Comparison of ENCODE assay signal across 8 cellular contexts in the genomic region with DNA sequence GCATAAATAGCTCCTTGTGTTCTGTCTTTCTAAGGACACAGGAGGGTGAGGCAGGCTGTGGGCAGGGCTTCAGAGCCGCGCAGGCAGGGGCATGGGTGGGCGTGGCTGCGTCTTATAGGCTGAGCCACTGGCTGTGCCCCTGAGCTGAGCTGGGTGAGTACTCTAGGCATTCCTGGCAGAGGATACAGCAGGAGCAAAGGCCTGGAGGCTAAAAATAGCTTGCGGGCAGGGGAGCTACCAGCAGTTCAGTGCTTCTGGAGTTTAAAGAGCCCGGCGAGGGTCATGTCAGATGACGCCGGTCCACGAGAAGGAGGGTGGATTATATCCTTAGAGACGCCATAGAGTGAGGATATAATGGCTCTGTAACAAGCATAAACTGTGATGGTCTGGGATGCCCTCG. TPM values are rescaled to one million over a fixed set of nuclear protein-coding genes. Genes with fewer than 3 reads are reported as not detected.
DNase-seq lines count a peak whose midpoint lies in the region; ATAC-seq and TF ChIP-seq lines count a peak whose summit lies in the region.

No MANE protein-coding gene starts in this region.

- peaks cover 0 to 7% (median 0%) of the 10 kb centered on the region in 3 donors for H3K9me3 ChIP-seq in body of pancreas
- H3K9me3 ChIP-seq in iPS DF 6.9 (ENCODE audit: control insufficient read depth, insufficient read depth, low read length) = no peaks in the 10 kb centered on the region

- H3K36me3 ChIP-seq in body of pancreas (replicated peaks in 1 of 2; ENCODE audit: insufficient read depth in 1 of 2, low read depth in 2 of 2) (no peaks in the 10 kb centered on the region), iPS DF 6.9 (ENCODE audit: control insufficient read depth, insufficient read depth, low read length) (no peaks in the 10 kb centered on the region)

- intact Hi-C loops in body of pancreas (cut with DNase I) = no loop called here

- peak; percentile 48 for DNase-seq in M059J (ENCODE audit: low read depth)
- peak; percentile 77 to 92 (median 88) for DNase-seq in body of pancreas
- peak; percentile 58 for DNase-seq in iPS DF 6.9 (ENCODE audit: low read depth, low spot score)
- DNase-seq in stromal cell of bone marrow (ENCODE audit: low read depth) = peak; percentile 27
- no peak for DNase-seq in GF-D8 (lab: John Stamatoyannopoulos, UW)
- no peak for DNase-seq in NCI-H1694 treated with DMSO at 0.1 percent for 48 hours (lab: John Stamatoyannopoulos, UW)

- no peak for TF ChIP-seq CTCF in body of pancreas (IDR thresholded peaks at IDR 0.05)

- H3K4me3 ChIP-seq in body of pancreas (no peak overlapping the region), iPS DF 6.9 (ENCODE audit: low read length) (no peak overlapping the region)

- ATAC-seq in body of pancreas = peak; percentile 94
- ATAC-seq in HG02678 (IDR thresholded peaks at IDR 0.05; ENCODE audit: unreplicated experiment) = no peak
- no peak for ATAC-seq in HG03378 (IDR thresholded peaks at IDR 0.05; ENCODE audit: unreplicated experiment)

- H3K27ac ChIP-seq in body of pancreas (no peak overlapping the region), iPS DF 6.9 (ENCODE audit: low read length) (no peak overlapping the region)

- H3K4me1 ChIP-seq in body of pancreas (peaks cover 8% of the 10 kb centered on the region), iPS DF 6.9 (ENCODE audit: control insufficient read depth, insufficient read depth, low read length) (peaks cover 4% of the 10 kb centered on the region; the same call in 1 of the 2 replicates)

- WGBS in body of pancreas, 2 donors = 20 to 27% methylated on average over 11 to 12 of the region's 12 CpGs
- WGBS in iPS DF 6.9 (ENCODE audit: insufficient coverage, insufficient read length) = no CpG with 5 or more reads among the region's 12 CpGs

- no peaks in the 10 kb centered on the region for H3K27me3 ChIP-seq in body of pancreas
- H3K27me3 ChIP-seq in iPS DF 6.9 (ENCODE audit: control insufficient read depth, insufficient read depth, low read length) = no peaks in the 10 kb centered on the region

- TF ChIP-seq POLR2A in body of pancreas (IDR thresholded peaks at IDR 0.05) = no peak

RNA-seq across cellular contexts. Expression of a gene that starts 31.5 kb away (rescaled TPM):
- 345 and 486 TPM in 2 replicates for total RNA-seq in M059J (2014; rRNA removed; shearing (Covaris generic))
- total RNA-seq in body of pancreas = 100 to 1,000 TPM; 113 to 141 TPM

Comparison
In these comparisons a context has a peak if more than half of its experiments do, and no peak if none do; other contexts are left out.
1. DNase-seq: peak in M059J (single experiment), body of pancreas (4 of 4), iPS DF 6.9 (single experiment) and stromal cell of bone marrow (single experiment); none in GF-D8 (single experiment) and NCI-H1694 treated with DMSO at 0.1 percent for 48 hours (single experiment).